8 cellular contexts compared by ENCODE assay signal in genomic region chr7:148883233-148884048, GRCh38.
DNase-seq lines count a peak whose midpoint lies in the region; TF ChIP-seq lines count a peak whose summit lies in the region.

No MANE protein-coding gene starts in this region.

- H3K4me3 ChIP-seq in HEK293 (ENCODE audit: low read depth, low read length) (peak overlapping the region; percentile 95), mucosa of rectum (ENCODE audit: low read length in 2 of 2) (peak overlapping the region; percentile 77 to 78)

- H3K27ac ChIP-seq in HEK293 (ENCODE audit: extremely low read depth, low read depth, low read length) (peak overlapping the region; percentile 96), epithelial cell of prostate (peak overlapping the region; percentile 62), mucosa of rectum (ENCODE audit: low read depth in 2 of 2, low read length in 2 of 2) (peak overlapping the region; percentile 91 to 94)

- DNase-seq in GM13976 (ENCODE audit: low spot score), result peak; percentile 63
- DNase-seq in NCI-H1092 (lab: John Stamatoyannopoulos, UW), result peak; percentile 28
- DNase-seq in activated CD8-positive, alpha-beta memory T cell treated with anti-CD3 and anti-CD28 coated beads, Interleukin-2, amount 50 U/mL, for 1 hour (ENCODE audit: extremely low read depth), result peak; percentile 25
- DNase-seq in epithelial cell of prostate (ENCODE audit: low read depth, low spot score), result no peak
- DNase-seq in stimulated activated CD8-positive, alpha-beta memory T cell treated with anti-CD3 and anti-CD28 coated beads, Interleukin-4, amount 100 ng/mL, for 48 hours, result peak; percentile 67
- no peak for DNase-seq in T1000 (lab: John Stamatoyannopoulos, UW)

- POLR2A ChIA-PET in HEK293 (lab: Yijun Ruan, JAX), result interaction anchor here (0.5 to 1.4 kb wide), 8 partner anchors 10 to 185 kb away, joined by 3 to 9 read pairs (median 4); partner anchors contain the start of gene CUL1

- H3K9ac ChIP-seq in mucosa of rectum (ENCODE audit: low read depth in 1 of 2, low read length in 2 of 2), result peak overlapping the region; percentile 61 to 79

- CTCF ChIA-PET in HEK293 (lab: Yijun Ruan, JAX), result interaction anchor here (0.6 to 0.7 kb wide), 3 partner anchors 11 to 185 kb away, joined by 3 to 4 read pairs (median 3); partner anchors contain the start of gene CUL1

- H3K27me3 ChIP-seq in mucosa of rectum (ENCODE audit: control insufficient read depth in 2 of 2, insufficient read depth in 2 of 2, low read length in 2 of 2), result no peaks in the 10 kb centered on the region

- no peak for TF ChIP-seq CTCF in GM13976 (IDR thresholded peaks at IDR 0.05; ENCODE audit: borderline replicate concordance, control extremely low read depth, extremely low read depth, insufficient read depth, missing control alignments)
- TF ChIP-seq CTCF in HEK293 (tag by site-specific recombination; IDR thresholded peaks at IDR 0.05), result no peak

- H3K36me3 ChIP-seq in HEK293 (ENCODE audit: control insufficient read depth in 2 of 2, insufficient read depth in 1 of 2, low read length in 2 of 2) (no peaks in the 10 kb centered on the region), mucosa of rectum (ENCODE audit: control insufficient read depth in 2 of 2, insufficient read depth in 2 of 2, low read length in 2 of 2) (no peaks in the 10 kb centered on the region)

- in situ Hi-C loops in GM13976 (cut with MboI; ENCODE audit: low sequenced_read_pairs, unreplicated experiment), result no loop called here

- H3K9me3 ChIP-seq in HEK293 (ENCODE audit: control insufficient read depth, insufficient read depth, low read depth, low read length), result no peaks in the 10 kb centered on the region
- H3K9me3 ChIP-seq in mucosa of rectum (ENCODE audit: control insufficient read depth in 2 of 2, low read length in 2 of 2), result no peaks in the 10 kb centered on the region

- H3K4me1 ChIP-seq in HEK293 (ENCODE audit: control insufficient read depth, insufficient read depth, low read length) (peaks cover 6% of the 10 kb centered on the region; the same call in 1 of the 2 replicates), mucosa of rectum (ENCODE audit: control insufficient read depth in 2 of 2, insufficient read depth in 2 of 2, low read length in 2 of 2) (peaks cover 0 to 4% of the 10 kb centered on the region in 2 donors)

TF ChIP-seq in HEK293, 187 proteins besides CTCF, POLR2A, EP300 and RAD21 (continues in another document):
- TF ChIP-seq ZBTB48 (tag by site-specific recombination; IDR thresholded peaks at IDR 0.05), result no peak
- TF ChIP-seq KLF17 (tag by site-specific recombination; IDR thresholded peaks at IDR 0.05), result peak; percentile 38; the same call in 1 of the 2 replicates
- peak; percentile 69 for TF ChIP-seq ZNF335 (tag by site-specific recombination; conservative IDR thresholded peaks at IDR 0.05)
- TF ChIP-seq ZNF621 (tag by site-specific recombination; IDR thresholded peaks at IDR 0.05), result no peak
- TF ChIP-seq ZNF660 (tag by site-specific recombination; IDR thresholded peaks at IDR 0.05), result 0 out of 2 replicates have a peak, but pooled peaks have one; percentile 19
- TF ChIP-seq ZNF830 (tag by site-specific recombination; IDR thresholded peaks at IDR 0.05; ENCODE audit: low read depth), result no peak
- TF ChIP-seq ZBTB17 (tag by site-specific recombination; IDR thresholded peaks at IDR 0.05), result peak; percentile 40; the same call in 1 of the 2 replicates
- no peak for TF ChIP-seq ZFP41 (tag by site-specific recombination; IDR thresholded peaks at IDR 0.05; ENCODE audit: borderline replicate concordance)
- no peak for TF ChIP-seq PRDM2 (tag by site-specific recombination; IDR thresholded peaks at IDR 0.05; ENCODE audit: borderline replicate concordance)
- no peak for TF ChIP-seq PRDM10 (tag by site-specific recombination; IDR thresholded peaks at IDR 0.05)
- peak; percentile 33 for TF ChIP-seq SCRT1 (tag by site-specific recombination; IDR thresholded peaks at IDR 0.05; ENCODE audit: borderline replicate concordance)

Comparison
In these comparisons a context has a peak if more than half of its experiments do, and no peak if none do; other contexts are left out.
1. DNase-seq: peak in GM13976 (single experiment), NCI-H1092 (single experiment), activated CD8-positive, alpha-beta memory T cell treated with anti-CD3 and anti-CD28 coated beads, Interleukin-2, amount 50 U/mL, for 1 hour (single experiment) and stimulated activated CD8-positive, alpha-beta memory T cell treated with anti-CD3 and anti-CD28 coated beads, Interleukin-4, amount 100 ng/mL, for 48 hours (single experiment); none in epithelial cell of prostate (single experiment) and T1000 (single experiment).
2. Peak in every context shown above with its lines, with median percentiles within 50 percentile points of each other: H3K27ac ChIP-seq.